10 cellular contexts compared by ENCODE assay signal in genomic region chr2:75025633-75026380, GRCh38.
"Had no signal": no experiment of that assay in that cellular context is flagged by ENCODE, and none has a peak within 500 bp of the region (broad histone marks: within the 10 kb centered on the region; RNA-seq: fewer than 3 reads in every experiment).

No MANE protein-coding gene starts in this region.

- H3K27ac ChIP-seq: tibial nerve had no signal

- ATAC-seq: activated CD8-positive, alpha-beta memory T cell treated with anti-CD3 and anti-CD28 coated beads, Interleukin-2, amount 10 ng/mL, durations not matched to agents 7 days and 5 days; left cardiac atrium; mucosa of descending colon had no signal

- H3K27me3 ChIP-seq: tibial nerve had no signal

- DNase-seq: activated CD8-positive, alpha-beta memory T cell treated with anti-CD3 and anti-CD28 coated beads, Interleukin-2, amount 10 ng/mL, durations not matched to agents 7 days and 5 days; activated effector memory CD4-positive, alpha-beta T cell treated with Interleukin-2 at 50 U/mL for 16 hours; activated T-cell treated with anti-CD3 and anti-CD28 coated beads, Interleukin-2, amount 50 U/mL, for 24 hours; dermis blood vessel endothelial cell; immature natural killer cell; left cardiac atrium; mucosa of descending colon; small intestine had no signal

- FAIRE-seq: small intestine had no signal

- H3K4me3 ChIP-seq: lung, mucosa of descending colon, tibial nerve had no signal

- H3K9me3 ChIP-seq: mucosa of descending colon, tibial nerve had no signal

- H3K36me3 ChIP-seq: tibial nerve had no signal
